Comparison of ENCODE assay signal across 31 cellular contexts in genomic region chr3:160793853-160794252, GRCh38.
"Had no signal": no experiment of that assay in that cellular context is flagged by ENCODE, and none has a peak within 500 bp of the region (broad histone marks: within the 10 kb centered on the region; RNA-seq: fewer than 3 reads in every experiment).

No MANE protein-coding gene starts in this region.

- H3K36me3 ChIP-seq: colonic mucosa, esophagus squamous epithelium, heart right ventricle, suprapubic skin, transverse colon, upper lobe of right lung, uterus had no signal

- H3K4me3 ChIP-seq: colonic mucosa, esophagus squamous epithelium, heart right ventricle, mucosa of descending colon, smooth muscle cell, suprapubic skin, transverse colon, upper lobe of right lung, uterus had no signal

- H3K27me3 ChIP-seq: colonic mucosa, esophagus squamous epithelium, heart right ventricle, suprapubic skin, transverse colon, upper lobe of right lung, uterus had no signal

- H3K9me3 ChIP-seq: colonic mucosa, esophagus squamous epithelium, mucosa of descending colon, suprapubic skin, transverse colon, upper lobe of right lung, uterus had no signal

- FAIRE-seq: endometrium, keratinocyte had no signal

- H3K4me1 ChIP-seq: colonic mucosa, upper lobe of right lung, uterus had no signal

- H3K4me2 ChIP-seq: smooth muscle cell had no signal

- H3K4me3 Mint-ChIP-seq: dendritic cell treated with granulocyte-macrophage colony-stimulating factor and Interleukin-4, amounts not matched to agents 40 ng/mL and 50 ng/mL, for 4 days; mesothelial cell of epicardium; naive B cell; nephron progenitor cell; stimulated activated naive CD8-positive, alpha-beta T cell treated with anti-CD3 and anti-CD28 coated beads, Interleukin-15, amount 100 ng/mL, for 72 hours had no signal

- DNase-seq: colonic mucosa; effector CD8-positive, alpha-beta T cell; erythroblast; esophagus squamous epithelium; foreskin melanocyte; glutamatergic neuron; heart right ventricle; hippocampal formation; mesenchymal stem cell; mucosa of descending colon; naive B cell; nephron progenitor cell; nucleus accumbens; stimulated activated CD4-positive, alpha-beta T cell treated with anti-CD3 and anti-CD28 coated beads, Interleukin-12 subunit alpha, Interleukin-12 subunit beta, amount 100 ng/mL, for 4 hours; stimulated activated CD4-positive, alpha-beta T cell treated with anti-CD3 and anti-CD28 coated beads, Interleukin-1b, Interleukin-23, amount 100 ng/mL, for 48 hours; stimulated activated CD4-positive, alpha-beta T cell treated with anti-CD3 and anti-CD28 coated beads, Interleukin-4, amount 100 ng/mL, for 1 hour; stimulated activated CD8-positive, alpha-beta memory T cell treated with anti-CD3 and anti-CD28 coated beads, Interleukin-4, amount 100 ng/mL, for 48 hours; stimulated activated naive CD4-positive, alpha-beta T cell; stimulated activated naive CD8-positive, alpha-beta T cell treated with anti-CD3 and anti-CD28 coated beads, Interleukin-15, amount 100 ng/mL, for 72 hours; transverse colon; upper lobe of right lung; uterus had no signal

- H3K27ac ChIP-seq: colonic mucosa, suprapubic skin, transverse colon, upper lobe of right lung, uterus had no signal

- H3K9me3 Mint-ChIP-seq: dendritic cell treated with granulocyte-macrophage colony-stimulating factor and Interleukin-4, amounts not matched to agents 40 ng/mL and 50 ng/mL, for 4 days; nephron progenitor cell; stimulated activated naive CD8-positive, alpha-beta T cell treated with anti-CD3 and anti-CD28 coated beads, Interleukin-15, amount 100 ng/mL, for 72 hours had no signal

- H3K27me3 Mint-ChIP-seq: dendritic cell treated with granulocyte-macrophage colony-stimulating factor and Interleukin-4, amounts not matched to agents 40 ng/mL and 50 ng/mL, for 4 days; naive B cell; progenitor cell of endocrine pancreas had no signal

- H3K36me3 Mint-ChIP-seq: mesothelial cell of epicardium had no signal

- H3K27ac Mint-ChIP-seq: dendritic cell treated with granulocyte-macrophage colony-stimulating factor and Interleukin-4, amounts not matched to agents 40 ng/mL and 50 ng/mL, for 4 days; mesothelial cell of epicardium; nephron progenitor cell; progenitor cell of endocrine pancreas; stimulated activated naive CD8-positive, alpha-beta T cell treated with anti-CD3 and anti-CD28 coated beads, Interleukin-15, amount 100 ng/mL, for 72 hours had no signal

- H3K4me1 Mint-ChIP-seq: mesothelial cell of epicardium, naive B cell had no signal

- ATAC-seq: heart right ventricle; left lobe of liver; mucosa of descending colon; sciatic nerve; stimulated activated naive CD8-positive, alpha-beta T cell treated with anti-CD3 and anti-CD28 coated beads, Interleukin-15, amount 100 ng/mL, for 72 hours; upper lobe of right lung had no signal
